In the genomic region with DNA sequence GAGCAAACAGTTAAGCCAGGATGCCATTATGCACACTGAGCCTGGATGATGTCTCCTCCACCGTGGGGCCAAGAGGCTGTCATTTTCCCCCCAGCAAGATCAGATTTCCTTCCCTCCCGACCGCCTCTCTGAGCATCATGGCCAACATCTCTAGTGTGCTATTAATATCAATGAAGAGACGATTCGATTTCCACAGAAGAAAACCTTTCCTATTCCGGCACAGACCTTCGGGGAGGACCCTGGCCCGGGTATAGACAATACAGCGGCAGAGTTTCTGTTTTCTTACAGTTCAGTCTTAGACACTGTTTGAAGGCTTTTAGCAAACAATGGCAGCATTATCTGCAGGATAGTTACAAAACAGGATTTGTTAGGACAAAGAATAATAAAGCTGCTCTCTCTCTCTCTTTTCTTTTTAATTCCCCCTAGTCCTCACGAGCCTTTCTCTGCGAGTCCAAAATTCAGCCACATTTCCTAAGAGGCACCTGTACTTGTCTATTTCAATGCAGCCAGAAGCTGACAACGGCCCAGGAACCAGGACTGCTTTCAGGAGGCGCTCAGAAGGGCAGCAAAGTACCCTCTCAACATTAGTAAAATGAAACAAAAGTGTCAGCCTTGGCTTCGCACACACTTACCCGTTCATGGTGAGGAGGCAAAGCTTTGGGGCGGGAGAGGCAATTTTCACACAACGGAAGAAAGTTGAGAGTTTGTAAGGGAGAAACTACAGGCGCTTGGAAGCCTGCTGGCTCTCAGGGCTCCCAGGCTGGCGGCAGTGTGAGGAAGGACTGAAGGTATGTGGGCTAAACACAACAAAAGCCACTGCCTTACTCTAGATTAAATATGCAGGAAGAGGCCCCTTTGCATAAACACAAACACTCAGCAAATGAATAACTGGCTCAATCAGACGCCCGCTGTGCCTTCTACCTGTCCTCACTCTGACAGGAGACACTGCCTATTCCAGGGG, we compare ENCODE assay signal across 8 cellular contexts.
DNase-seq lines count a peak whose midpoint lies in the region; ATAC-seq and TF ChIP-seq lines count a peak whose summit lies in the region.

No MANE protein-coding gene starts in this region.

- H3K27ac ChIP-seq in gastroesophageal sphincter, result peak overlapping the region; percentile 69 to 86 (median 83)

- TF ChIP-seq CTCF in gastroesophageal sphincter (IDR thresholded peaks at IDR 0.05), result no peak
- TF ChIP-seq CTCF in type B pancreatic cell (conservative IDR thresholded peaks at IDR 0.05), result no peak

- TF ChIP-seq EP300 in gastroesophageal sphincter (IDR thresholded peaks at IDR 0.05), result no peak

- WGBS in gastroesophageal sphincter (ENCODE audit: low coverage in 1 of 2), 2 donors, result 8 to 11% methylated on average over 11 to 21 of the region's 21 CpGs

- ATAC-seq in activated CD8-positive, alpha-beta memory T cell treated with anti-CD3 and anti-CD28 coated beads, Interleukin-2, amount 10 ng/mL, durations not matched to agents 7 days and 5 days, result peak; percentile 24
- peak; percentile 64 for ATAC-seq in gastroesophageal sphincter
- ATAC-seq in natural killer cell treated with Interleukin-12 subunit alpha and Interleukin-12 subunit beta and Interleukin-15 and Interleukin-18, amount 100 ng/mL, for 72 hours, result peak; percentile 47 to 70

- H3K4me3 ChIP-seq in gastroesophageal sphincter, result peak overlapping the region; percentile 47 to 60

- H3K27me3 ChIP-seq in gastroesophageal sphincter, result no peaks in the 10 kb centered on the region

- no peaks in the 10 kb centered on the region for H3K9me3 ChIP-seq in gastroesophageal sphincter

- CTCF ChIA-PET in activated CD8-positive, alpha-beta memory T cell treated with anti-CD3 and anti-CD28 coated beads, Interleukin-2, amount 10 ng/mL, durations not matched to agents 7 days and 5 days (lab: Charles Lee), result interaction anchor here (0.5 to 1.2 kb wide), 2 partner anchors 72 to 299 kb away, joined by 3 read pairs; no protein-coding TSS in a partner anchor

- DNase-seq in DMS79 treated with DMSO at 0.1 percent for 48 hours (lab: John Stamatoyannopoulos, UW) (peak; percentile 10), DMS79 (lab: John Stamatoyannopoulos, UW) (no peak), type B pancreatic cell (ENCODE audit: extremely low spot score, unreplicated experiment) (no peak), NCI-H345 treated with DMSO at 0.1 percent for 48 hours (lab: John Stamatoyannopoulos, UW; ENCODE audit: unreplicated experiment) (no peak), SIG-M5 treated with dmso at 0.1 percent for 504 hours (lab: John Stamatoyannopoulos, UW; ENCODE audit: unreplicated experiment) (no peak)
- DNase-seq in activated CD8-positive, alpha-beta memory T cell treated with anti-CD3 and anti-CD28 coated beads, Interleukin-2, amount 10 ng/mL, durations not matched to agents 7 days and 5 days, result no peak
- DNase-seq in natural killer cell treated with Interleukin-12 subunit alpha and Interleukin-12 subunit beta and Interleukin-15 and Interleukin-18, amount 100 ng/mL, for 72 hours (ENCODE audit: low spot score), result no peak

- no peak for TF ChIP-seq POLR2A in gastroesophageal sphincter (IDR thresholded peaks at IDR 0.05)

- peaks cover 8 to 95% (median 23%) of the 10 kb centered on the region in 3 donors for H3K4me1 ChIP-seq in gastroesophageal sphincter

- H3K27ac Mint-ChIP-seq in activated CD8-positive, alpha-beta memory T cell treated with anti-CD3 and anti-CD28 coated beads, Interleukin-2, amount 10 ng/mL, durations not matched to agents 7 days and 5 days, result peak overlapping the region; percentile 25
- H3K27ac Mint-ChIP-seq in natural killer cell treated with Interleukin-12 subunit alpha and Interleukin-12 subunit beta and Interleukin-15 and Interleukin-18, amount 100 ng/mL, for 72 hours, result peak overlapping the region; percentile 62 to 93
- peak overlapping the region; percentile 78 for H3K27ac Mint-ChIP-seq in type B pancreatic cell

- peaks cover under 1% of the 10 kb centered on the region for H3K36me3 Mint-ChIP-seq in activated CD8-positive, alpha-beta memory T cell treated with anti-CD3 and anti-CD28 coated beads, Interleukin-2, amount 10 ng/mL, durations not matched to agents 7 days and 5 days
- H3K36me3 Mint-ChIP-seq in natural killer cell treated with Interleukin-12 subunit alpha and Interleukin-12 subunit beta and Interleukin-15 and Interleukin-18, amount 100 ng/mL, for 72 hours, result no peaks in the 10 kb centered on the region
- no peaks in the 10 kb centered on the region for H3K36me3 Mint-ChIP-seq in type B pancreatic cell

- peaks cover 60% of the 10 kb centered on the region for H3K4me1 Mint-ChIP-seq in activated CD8-positive, alpha-beta memory T cell treated with anti-CD3 and anti-CD28 coated beads, Interleukin-2, amount 10 ng/mL, durations not matched to agents 7 days and 5 days
- peaks cover 52 to 67% of the 10 kb centered on the region in 2 donors for H3K4me1 Mint-ChIP-seq in natural killer cell treated with Interleukin-12 subunit alpha and Interleukin-12 subunit beta and Interleukin-15 and Interleukin-18, amount 100 ng/mL, for 72 hours (ENCODE audit: low read depth in 2 of 2)
- peaks cover 75% of the 10 kb centered on the region for H3K4me1 Mint-ChIP-seq in type B pancreatic cell (ENCODE audit: unreplicated experiment)

- H3K36me3 ChIP-seq in gastroesophageal sphincter, result no peaks in the 10 kb centered on the region

- peak overlapping the region; percentile 66 for H3K4me3 Mint-ChIP-seq in activated CD8-positive, alpha-beta memory T cell treated with anti-CD3 and anti-CD28 coated beads, Interleukin-2, amount 10 ng/mL, durations not matched to agents 7 days and 5 days
- H3K4me3 Mint-ChIP-seq in natural killer cell treated with Interleukin-12 subunit alpha and Interleukin-12 subunit beta and Interleukin-15 and Interleukin-18, amount 100 ng/mL, for 72 hours, result peak overlapping the region; percentile 86
- peak overlapping the region; percentile 90 for H3K4me3 Mint-ChIP-seq in type B pancreatic cell

- H3K27me3 Mint-ChIP-seq in activated CD8-positive, alpha-beta memory T cell treated with anti-CD3 and anti-CD28 coated beads, Interleukin-2, amount 10 ng/mL, durations not matched to agents 7 days and 5 days, result peaks cover 13% of the 10 kb centered on the region
- H3K27me3 Mint-ChIP-seq in natural killer cell treated with Interleukin-12 subunit alpha and Interleukin-12 subunit beta and Interleukin-15 and Interleukin-18, amount 100 ng/mL, for 72 hours, result no peaks in the 10 kb centered on the region
- peaks cover 2% of the 10 kb centered on the region for H3K27me3 Mint-ChIP-seq in type B pancreatic cell

- no peaks in the 10 kb centered on the region for H3K9me3 Mint-ChIP-seq in activated CD8-positive, alpha-beta memory T cell treated with anti-CD3 and anti-CD28 coated beads, Interleukin-2, amount 10 ng/mL, durations not matched to agents 7 days and 5 days (ENCODE audit: low read depth)
- H3K9me3 Mint-ChIP-seq in natural killer cell treated with Interleukin-12 subunit alpha and Interleukin-12 subunit beta and Interleukin-15 and Interleukin-18, amount 100 ng/mL, for 72 hours, result no peaks in the 10 kb centered on the region
- H3K9me3 Mint-ChIP-seq in type B pancreatic cell, result no peaks in the 10 kb centered on the region

Comparison
In these comparisons a context has a peak if more than half of its experiments do, and no peak if none do; other contexts are left out.
1. H3K27ac Mint-ChIP-seq: peak in every context shown above with its lines; median percentile 78 in type B pancreatic cell; 78 in natural killer cell treated with Interleukin-12 subunit alpha and Interleukin-12 subunit beta and Interleukin-15 and Interleukin-18, amount 100 ng/mL, for 72 hours; 25 in activated CD8-positive, alpha-beta memory T cell treated with anti-CD3 and anti-CD28 coated beads, Interleukin-2, amount 10 ng/mL, durations not matched to agents 7 days and 5 days.